9 cellular contexts compared by ENCODE assay signal in genomic region chr15:40334941-40335795, GRCh38. TPM values are rescaled to one million over a fixed set of nuclear protein-coding genes. Genes with fewer than 3 reads are reported as not detected.
DNase-seq lines count a peak whose midpoint lies in the region; FAIRE-seq and TF ChIP-seq lines count a peak whose summit lies in the region.
"Had no signal": no experiment of that assay in that cellular context is flagged by ENCODE, and none has a peak within 500 bp of the region (broad histone marks: within the 10 kb centered on the region; RNA-seq: fewer than 3 reads in every experiment).

No MANE protein-coding gene starts in this region.

- TF ChIP-seq RAD21 in Ishikawa (IDR thresholded peaks at IDR 0.05; ENCODE audit: low read depth), result no peak

- H3K36me3 Mint-ChIP-seq in endothelial cell (ENCODE audit: low read depth, unreplicated experiment), result no peaks in the 10 kb centered on the region

- H3K27me3 ChIP-seq in small intestine (ENCODE audit: control insufficient read depth in 2 of 2, insufficient read depth in 2 of 2, low read length in 2 of 2), result no peaks in the 10 kb centered on the region

- 64 to 74% (median 65%) methylated on average over 25 to 26 of the region's 26 CpGs for WGBS in small intestine, 3 donors

- peaks cover 36% of the 10 kb centered on the region for H3K4me1 Mint-ChIP-seq in endothelial cell (ENCODE audit: unreplicated experiment)

- no peaks in the 10 kb centered on the region for H3K9me3 Mint-ChIP-seq in endothelial cell (ENCODE audit: unreplicated experiment)

- TF ChIP-seq EP300 in Ishikawa (IDR thresholded peaks at IDR 0.05; ENCODE audit: borderline replicate concordance), result no peak

- H3K27ac ChIP-seq in small intestine (ENCODE audit: low read depth in 1 of 2, low read length in 1 of 2), result peak overlapping the region in 1 of 2 donors; percentile 80

- H3K27me3 Mint-ChIP-seq in endothelial cell (ENCODE audit: unreplicated experiment), result peaks cover 10% of the 10 kb centered on the region

- no peak overlapping the region for H3K27ac Mint-ChIP-seq in endothelial cell (ENCODE audit: unreplicated experiment)

- H3K4me1 ChIP-seq in small intestine (ENCODE audit: control insufficient read depth in 2 of 2, insufficient read depth in 1 of 2, low read depth in 1 of 2, low read length in 1 of 2), result peaks cover 5 to 9% of the 10 kb centered on the region in 2 donors

- no peak for FAIRE-seq in small intestine (lab: Jason Lieb, UNC)

- H3K4me3 ChIP-seq in small intestine (ENCODE audit: low read depth in 1 of 2, low read length in 2 of 2), result no peak overlapping the region
- H3K4me3 ChIP-seq: HAP-1 had no signal

- H3K4me3 Mint-ChIP-seq in endothelial cell (ENCODE audit: unreplicated experiment), result peak overlapping the region; percentile 7

- TF ChIP-seq CTCF in endothelial cell (IDR thresholded peaks at IDR 0.05; ENCODE audit: unreplicated experiment), result no peak

- no peaks in the 10 kb centered on the region for H3K36me3 ChIP-seq in small intestine (ENCODE audit: control insufficient read depth in 2 of 2, insufficient read depth in 2 of 2, low read length in 2 of 2)

- no peaks in the 10 kb centered on the region for H3K9me3 ChIP-seq in small intestine (ENCODE audit: control insufficient read depth, low read depth)
- H3K9me3 ChIP-seq: HAP-1 had no signal

- DNase-seq in endothelial cell (ENCODE audit: low spot score), result no peak
- DNase-seq in small intestine, result peak; percentile 44
- DNase-seq in ecto neural progenitor cell (ENCODE audit: low spot score), result no peak
- DNase-seq in HuH-7 (ENCODE audit: low spot score), result no peak
- DNase-seq in SIG-M5 (lab: John Stamatoyannopoulos, UW), result no peak
- DNase-seq: activated CD4-positive, alpha-beta T cell treated with anti-CD3 and anti-CD28 coated beads for 48 hours; PC-3 had no signal

TF ChIP-seq in Ishikawa, 13 proteins besides CTCF, POLR2A, EP300 and RAD21:
- TF ChIP-seq MAX (IDR thresholded peaks at IDR 0.05), result peak; percentile 45; the same call in 1 of the 2 replicates
- peak; percentile 42; the same call in 1 of the 2 replicates for TF ChIP-seq NFIC (IDR thresholded peaks at IDR 0.05)
- no peak for TF ChIP-seq TCF12 (IDR thresholded peaks at IDR 0.05; ENCODE audit: low read depth)
TF ChIP-seq in Ishikawa: peak in this region for 2.

RNA-seq across cellular contexts. Expression of gene CCDC9B, which starts 5.6 kb away (rescaled TPM):
- total RNA-seq in endothelial cell (ENCODE audit: unreplicated experiment), result 0.92 TPM
- polyA plus RNA-seq in small intestine, result 1 to 10 TPM; 2.2 to 7.4 (median 2.7) TPM

RNA-seq across cellular contexts. Expression of gene INAFM2, which starts 11.7 kb away (rescaled TPM):
- total RNA-seq in endothelial cell (ENCODE audit: unreplicated experiment), result 17.7 TPM
- 1 to 10 TPM; 4.7 to 7.6 (median 5.4) TPM for polyA plus RNA-seq in small intestine

RNA-seq across cellular contexts. Expression of gene PHGR1, which starts 15.7 kb away (rescaled TPM):
- total RNA-seq in endothelial cell (ENCODE audit: unreplicated experiment), result not detected
- over 10,000 TPM in 2 of 3 donors, 1,000 to 10,000 TPM in 1; 4,043 to 32,483 (median 28,942) TPM for polyA plus RNA-seq in small intestine
- total RNA-seq: PC-3 had no signal

RNA-seq across cellular contexts. Expression of gene DISP2, which starts 22.9 kb away (rescaled TPM):
- 3.6 TPM for total RNA-seq in endothelial cell (ENCODE audit: unreplicated experiment)
- polyA plus RNA-seq in small intestine, result 10 to 100 TPM in 1 of 3 donors, 1 to 10 TPM in 2; 2.2 to 12.2 (median 3.4) TPM

RNA-seq across cellular contexts. Expression of gene PLCB2, which starts 27.4 kb away (rescaled TPM):
- total RNA-seq in endothelial cell (ENCODE audit: unreplicated experiment), result 71.3 TPM
- 1 to 10 TPM; 5.6 to 8.1 (median 7.6) TPM for polyA plus RNA-seq in small intestine
